In the genomic region with DNA sequence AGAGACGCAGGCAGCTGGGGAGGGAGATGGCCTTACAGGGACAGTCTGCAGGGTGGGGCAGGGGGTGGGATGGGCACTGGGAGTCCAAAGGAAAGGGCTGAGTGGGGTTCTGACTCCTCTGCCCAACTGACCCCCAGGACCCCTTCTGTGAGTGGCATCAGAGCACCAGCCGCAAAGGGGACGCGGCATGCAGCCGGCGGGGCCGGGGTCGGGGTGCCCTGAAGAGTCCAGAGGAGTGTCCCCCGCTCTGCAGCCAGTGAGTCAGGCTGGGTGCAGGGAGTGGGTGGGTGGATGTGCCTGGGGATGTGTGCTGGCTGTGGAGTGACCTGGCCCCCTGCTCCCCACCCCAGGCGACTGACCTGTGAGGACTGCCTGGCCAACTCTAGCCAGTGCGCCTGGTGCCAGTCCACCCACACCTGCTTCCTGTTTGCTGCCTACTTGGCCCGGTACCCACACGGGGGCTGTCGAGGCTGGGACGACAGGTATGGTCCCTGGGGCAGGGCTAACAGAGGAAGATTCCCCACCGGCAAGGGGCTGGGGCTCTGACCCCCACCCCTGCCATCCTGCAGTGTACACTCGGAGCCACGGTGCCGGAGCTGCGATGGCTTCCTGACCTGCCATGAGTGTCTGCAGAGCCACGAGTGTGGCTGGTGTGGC, we compare ENCODE assay signal across 22 cellular contexts. TPM values are rescaled to one million over a fixed set of nuclear protein-coding genes. Genes with fewer than 3 reads are reported as not detected.
"Had no signal": no experiment of that assay in that cellular context is flagged by ENCODE, and none has a peak within 500 bp of the region (broad histone marks: within the 10 kb centered on the region; RNA-seq: fewer than 3 reads in every experiment).

No MANE protein-coding gene starts in this region.

- H3K27ac ChIP-seq: esophagus muscularis mucosa, gastrocnemius medialis, sigmoid colon, tibial artery, VCaP had no signal

- H3K4me3 ChIP-seq: esophagus muscularis mucosa, gastrocnemius medialis, sigmoid colon, smooth muscle cell, tibial artery had no signal

- H3K4me1 ChIP-seq: esophagus muscularis mucosa, gastrocnemius medialis, sigmoid colon, tibial artery had no signal

- H3K27me3 ChIP-seq: esophagus muscularis mucosa, gastrocnemius medialis, sigmoid colon, tibial artery had no signal

- H3K9me3 ChIP-seq: esophagus muscularis mucosa, gastrocnemius medialis, sigmoid colon, tibial artery had no signal

- H3K4me2 ChIP-seq: smooth muscle cell had no signal

- DNase-seq: activated CD4-positive, alpha-beta memory T cell treated with anti-CD3 and anti-CD28 coated beads, Interleukin-2, amount 10 ng/mL, durations not matched to agents 7 days and 5 days; activated CD4-positive, alpha-beta T cell treated with anti-CD3 and anti-CD28 coated beads, Interleukin-2, amount 10 ng/mL, durations not matched to agents 24 days and 14 days; activated effector memory CD4-positive, alpha-beta T cell treated with anti-CD3 and anti-CD28 coated beads, Interleukin-2, amount 50 U/mL, for 16 hours; activated naive CD4-positive, alpha-beta T cell treated with anti-CD3 and anti-CD28 coated beads, Interleukin-2, amount 10 ng/mL, durations not matched to agents 7 days and 5 days; activated T-cell treated with anti-CD3 and anti-CD28 coated beads, Interleukin-2, amount 50 U/mL, for 72 hours; gastrocnemius medialis; head of caudate nucleus; left cardiac atrium; occipital lobe; sigmoid colon; stimulated activated CD4-positive, alpha-beta T cell treated with anti-CD3 and anti-CD28 coated beads, Interleukin-2, amount 100 ng/mL, for 48 hours; stimulated activated CD8-positive, alpha-beta memory T cell treated with anti-CD3 and anti-CD28 coated beads, Interleukin-4, amount 100 ng/mL, for 48 hours; stimulated activated naive CD4-positive, alpha-beta T cell; T-cell; tibial artery had no signal

RNA-seq across cellular contexts. Expression of a gene that starts 38.1 kb away (rescaled TPM):
- total RNA-seq: esophagus muscularis mucosa, renal cortical epithelial cell, smooth muscle cell, T-cell, urinary bladder had no signal

RNA-seq across cellular contexts. Expression of a gene that starts 38.9 kb away (rescaled TPM):
- total RNA-seq: activated CD4-positive, alpha-beta memory T cell treated with anti-CD3 and anti-CD28 coated beads, Interleukin-2, amount 10 ng/mL, durations not matched to agents 7 days and 5 days; activated CD4-positive, alpha-beta T cell treated with anti-CD3 and anti-CD28 coated beads, Interleukin-2, amount 10 ng/mL, durations not matched to agents 24 days and 14 days; gastrocnemius medialis; liver; myocyte; occipital lobe; renal cortical epithelial cell; sigmoid colon; urinary bladder had no signal

RNA-seq across cellular contexts. Expression of a gene that starts 49.3 kb away (rescaled TPM):
- total RNA-seq: gastrocnemius medialis, sigmoid colon, urinary bladder had no signal
